In the genomic region with DNA sequence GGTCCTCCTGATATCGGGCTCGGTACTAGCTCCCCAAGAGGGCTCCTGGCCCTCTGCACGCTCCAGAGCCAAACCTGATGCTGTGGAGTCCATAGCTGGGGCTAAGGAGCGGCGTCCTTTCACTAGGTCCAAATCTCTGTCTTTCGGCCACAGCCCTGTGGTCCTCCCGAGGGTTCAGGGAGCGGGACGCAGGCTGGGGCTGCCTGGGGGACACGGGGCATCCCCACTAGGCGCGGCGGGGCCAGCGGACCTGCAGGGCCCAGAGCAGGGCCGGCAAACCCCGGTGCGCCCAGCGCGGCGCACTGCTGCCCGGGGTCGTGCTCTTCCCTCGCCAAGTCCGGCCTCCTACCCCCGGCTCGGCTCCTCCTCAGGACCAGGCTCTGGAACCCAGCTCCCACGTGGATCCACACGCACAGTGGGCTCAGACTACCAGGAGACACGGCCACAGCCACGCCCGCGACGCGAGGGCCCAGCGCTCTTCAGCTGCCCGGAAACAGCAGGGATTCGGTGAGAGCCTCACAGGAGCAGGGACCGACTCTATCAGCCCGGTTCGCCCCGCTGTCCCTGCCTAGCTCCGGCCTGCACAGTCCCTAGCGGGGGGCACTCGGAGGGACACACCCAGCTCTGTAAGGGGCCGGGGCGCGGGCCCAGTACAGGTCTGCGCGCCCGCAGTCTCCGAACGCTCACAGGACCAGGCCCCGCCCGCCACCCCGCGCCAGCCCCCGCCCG, we compare ENCODE assay signal across 8 cellular contexts. TPM values are rescaled to one million over a fixed set of nuclear protein-coding genes. Genes with fewer than 3 reads are reported as not detected.
A peak's percentile ranks its signal among the peaks of the same experiment; 100 is the strongest.
DNase-seq lines count a peak whose midpoint lies in the region; ATAC-seq and TF ChIP-seq lines count a peak whose summit lies in the region.

No MANE protein-coding gene starts in this region.

- TF ChIP-seq CTCF in AG10803 (conservative IDR thresholded peaks at IDR 0.05; ENCODE audit: low read length) (no peak), heart right ventricle (IDR thresholded peaks at IDR 0.05) (no peak), ovary (IDR thresholded peaks at IDR 0.05) (no peak)

- ATAC-seq in GM18502 (IDR thresholded peaks at IDR 0.05; ENCODE audit: poor library complexity, unreplicated experiment) (peak; percentile 60), HG02885 (IDR thresholded peaks at IDR 0.05; ENCODE audit: poor library complexity, unreplicated experiment) (peak; percentile 64), heart right ventricle (peak; percentile 53 to 73 (median 66))

- TF ChIP-seq EP300 in ovary (IDR thresholded peaks at IDR 0.05): no peak

- H3K36me3 ChIP-seq in heart right ventricle (peaks cover 0 to 32% (median 20%) of the 10 kb centered on the region in 9 donors), ovary (no peaks in the 10 kb centered on the region)

- intact Hi-C loops in heart right ventricle (cut with DNase I): loop anchor here in 4 of 10 donors (5.0 kb wide), 1 partner anchor 37 kb away; a partner anchor contains a TSS
- intact Hi-C loops in ovary (cut with DNase I): no loop called here

- peak overlapping the region; percentile 83 for H3K4me3 ChIP-seq in AG10803 (ENCODE audit: low read length)
- H3K4me3 ChIP-seq in heart right ventricle: peak overlapping the region; percentile 40 to 90 (median 73)
- H3K4me3 ChIP-seq in ovary: peak overlapping the region; percentile 73

- H3K9me3 ChIP-seq in heart right ventricle (peaks cover 0 to 23% (median 0%) of the 10 kb centered on the region in 11 donors), ovary (no peaks in the 10 kb centered on the region)

- H3K27me3 ChIP-seq in heart right ventricle (no peaks in the 10 kb centered on the region), ovary (no peaks in the 10 kb centered on the region)

- H3K27ac ChIP-seq in heart right ventricle: peak overlapping the region; percentile 8 to 91 (median 81)
- peak overlapping the region; percentile 49 to 60 for H3K27ac ChIP-seq in ovary

- H3K4me1 ChIP-seq in heart right ventricle: peaks cover 0 to 25% (median 18%) of the 10 kb centered on the region in 9 donors
- peaks cover 6% of the 10 kb centered on the region for H3K4me1 ChIP-seq in ovary (ENCODE audit: insufficient read depth)

- 1 to 2% methylated on average over 33 to 58 of the region's 58 CpGs for WGBS in heart right ventricle, 2 donors
- 1 to 3% (median 2%) methylated on average over 26 to 58 of the region's 58 CpGs for WGBS in ovary, 3 donors

- no peak for TF ChIP-seq POLR2A in ovary (IDR thresholded peaks at IDR 0.05)

- DNase-seq in AG10803 (ENCODE audit: low read depth): peak; percentile 37
- peak; percentile 10 for DNase-seq in NCI-H748 treated with DMSO at 0.1 percent for 48 hours (lab: John Stamatoyannopoulos, UW)
- DNase-seq in amniotic epithelial cell (ENCODE audit: low read depth): peak; percentile 53
- DNase-seq in heart right ventricle: peak; percentile 29 to 51
- DNase-seq in ovary: peak; percentile 49 to 70 (median 66)
- no peak for DNase-seq in NCI-H187 treated with DMSO at 0.1 percent for 48 hours (lab: John Stamatoyannopoulos, UW)

RNA-seq across cellular contexts. Expression of a gene that starts 0.6 kb away (rescaled TPM):
- total RNA-seq in heart right ventricle: 10 to 100 TPM in 8 of 10 donors, 1 to 10 TPM in 2; 9.9 to 17.2 (median 12.4) TPM
- polyA plus RNA-seq in heart right ventricle: 10 to 100 TPM in 1 of 2 donors, 1 to 10 TPM in 1; 4.9 to 16.4 TPM
- 10 to 100 TPM; 16.5 to 30.8 (median 24.4) TPM for total RNA-seq in ovary
- 10 to 100 TPM; 10.3 to 16.9 TPM for polyA plus RNA-seq in ovary

RNA-seq across cellular contexts. Expression of a gene that starts 6.6 kb away (rescaled TPM):
- total RNA-seq in heart right ventricle: 1 to 10 TPM; 2.6 to 4.8 (median 3.5) TPM
- 1 to 10 TPM; 1.4 to 1.5 TPM for polyA plus RNA-seq in heart right ventricle
- 1 to 10 TPM; 3.6 to 6.9 (median 4.6) TPM for total RNA-seq in ovary
- polyA plus RNA-seq in ovary: 1 to 10 TPM; 3.1 to 7.9 TPM

RNA-seq across cellular contexts. Expression of a gene that starts 37.4 kb away (rescaled TPM):
- total RNA-seq in heart right ventricle (10 to 100 TPM; 50.6 to 85.7 (median 61.5) TPM), ovary (10 to 100 TPM; 32.4 to 45.4 (median 39.7) TPM)
- polyA plus RNA-seq in heart right ventricle (100 to 1,000 TPM; 105 to 144 TPM), ovary (10 to 100 TPM; 36.2 to 62.9 TPM)

RNA-seq across cellular contexts. Expression of a gene that starts 48.3 kb away (rescaled TPM):
- 1 to 10 TPM; 1.9 to 4.4 (median 3.0) TPM for total RNA-seq in heart right ventricle
- polyA plus RNA-seq in heart right ventricle: 1 to 10 TPM in 1 of 2 donors, under 1 TPM in 1; 0.26 to 1.3 TPM
- total RNA-seq in ovary: 1 to 10 TPM; 3.0 to 8.2 (median 5.8) TPM
- 1 to 10 TPM in 1 of 2 donors, under 1 TPM in 1; 0.63 to 1.6 TPM for polyA plus RNA-seq in ovary
